In genomic region chr10:123027861-123028260, GRCh38 we compare ENCODE assay signal across 15 cellular contexts. TPM values are rescaled to one million over a fixed set of nuclear protein-coding genes. Genes with fewer than 3 reads are reported as not detected.
DNase-seq lines count a peak whose midpoint lies in the region; ATAC-seq, FAIRE-seq and TF ChIP-seq lines count a peak whose summit lies in the region.
"Had no signal": no experiment of that assay in that cellular context is flagged by ENCODE, and none has a peak within 500 bp of the region (broad histone marks: within the 10 kb centered on the region; RNA-seq: fewer than 3 reads in every experiment).

No MANE protein-coding gene starts in this region.

- H3K9me3 ChIP-seq in mammary epithelial cell (replicated peaks; ENCODE audit: insufficient read depth, low read length) = no peaks in the 10 kb centered on the region
- no peaks in the 10 kb centered on the region for H3K9me3 ChIP-seq in breast epithelium

- H3K4me1 ChIP-seq in mammary epithelial cell (ENCODE audit: insufficient read depth, low read length) = no peaks in the 10 kb centered on the region
- H3K4me1 ChIP-seq in breast epithelium = no peaks in the 10 kb centered on the region

- H3K4me3 ChIP-seq in mammary epithelial cell (replicated peaks in 1 of 3; ENCODE audit: insufficient read depth in 1 of 3, low read depth in 2 of 3, low read length in 3 of 3) (no peak overlapping the region), breast epithelium (no peak overlapping the region)
- H3K4me3 ChIP-seq: GM12878 had no signal

- TF ChIP-seq CTCF in mammary epithelial cell (conservative IDR thresholded peaks at IDR 0.05 in 1 of 2, IDR thresholded peaks at IDR 0.05 in 1 of 2; ENCODE audit: extremely low read depth in 1 of 2, insufficient read depth in 1 of 2, low read depth in 1 of 2, low read length in 2 of 2) = no peak
- TF ChIP-seq CTCF in breast epithelium (IDR thresholded peaks at IDR 0.05) = no peak

- intact Hi-C loops in mammary epithelial cell (cut with micrococcal nuclease) (no loop called here), breast epithelium (cut with DNase I; ENCODE audit: low total_unique reads) (no loop called here)

- no peak overlapping the region for H3K4me2 ChIP-seq in mammary epithelial cell (ENCODE audit: insufficient read depth, low read depth, low read length)

- no peak for FAIRE-seq in GM12892 (lab: Jason Lieb, UNC)
- FAIRE-seq: GM12878 had no signal

- no peak for TF ChIP-seq POLR2A in breast epithelium (IDR thresholded peaks at IDR 0.05)
- no peak for TF ChIP-seq POLR2A in GM12892 (IDR thresholded peaks at IDR 0.05; ENCODE audit: low read depth, low read length)

- in situ Hi-C loops in mammary epithelial cell (cut with MboI; ENCODE audit: low sequenced_read_pairs in 2 of 2) = loop anchor here in 1 of 2 donors (25.0 kb wide), 1 partner anchor 934 kb away; no protein-coding TSS in a partner anchor

- DNase-seq in mammary epithelial cell (peak; percentile 75), breast epithelium (ENCODE audit: low spot score in 2 of 2) (no peak), astrocyte of the hippocampus (ENCODE audit: low read depth, low spot score) (peak; percentile 14), glomerular visceral epithelial cell (ENCODE audit: extremely low spot score) (peak; percentile 54), GM12892 (ENCODE audit: insufficient read length) (no peak), HUDEP-2 (lab: John Stamatoyannopoulos, UW; ENCODE audit: unreplicated experiment in 76 of 76) (no peak)
- DNase-seq: COR-L47, HCEC 1CT, NCI-H146, NCI-H446 treated with DMSO at 0.1 percent for 48 hours, NCI-H748 treated with DMSO at 0.1 percent for 48 hours, Right ventricle myocardium superior had no signal

- H3K36me3 ChIP-seq in mammary epithelial cell (ENCODE audit: insufficient read depth, low read length) (no peaks in the 10 kb centered on the region), breast epithelium (no peaks in the 10 kb centered on the region)

- dilution Hi-C loops in mammary epithelial cell (cut with HindIII; ENCODE audit: low sequenced_read_pairs) = no loop called here

- no peaks in the 10 kb centered on the region for H4K20me1 ChIP-seq in mammary epithelial cell (ENCODE audit: insufficient read depth, low read length)

- H3K27me3 ChIP-seq in mammary epithelial cell (ENCODE audit: insufficient read depth, low read length) (no peaks in the 10 kb centered on the region), breast epithelium (no peaks in the 10 kb centered on the region)

- H3K27ac ChIP-seq in mammary epithelial cell (ENCODE audit: insufficient read depth, low read depth, low read length) = no peak overlapping the region
- H3K27ac ChIP-seq in breast epithelium = peak overlapping the region in 1 of 2 donors; percentile 61

- H3K9ac ChIP-seq in mammary epithelial cell (ENCODE audit: insufficient read depth, low read length) = no peak overlapping the region

- ATAC-seq in GM19397 (IDR thresholded peaks at IDR 0.05; ENCODE audit: unreplicated experiment) = no peak
- ATAC-seq in HG03045 (IDR thresholded peaks at IDR 0.05; ENCODE audit: unreplicated experiment) = no peak
- ATAC-seq: GM12878 had no signal

- no peak overlapping the region for H2AFZ ChIP-seq in mammary epithelial cell (ENCODE audit: low read depth, low read length)

- CTCF ChIA-PET in mammary epithelial cell (lab: Charles Lee; ENCODE audit: low non-redundant PET) = no interaction called here

- H3K79me2 ChIP-seq in mammary epithelial cell (ENCODE audit: insufficient read depth, low read length) = no peaks in the 10 kb centered on the region

- no TSS peak for BruUV-seq in mammary epithelial cell (replicated peaks; lab: Mats Ljungman, UMichigan)

RNA-seq across cellular contexts. Expression of gene ACADSB, which starts 19.1 kb away (rescaled TPM):
- 10 to 100 TPM in 1 of 2 donors, 1 to 10 TPM in 1; 4.2 to 12.8 TPM for total RNA-seq in mammary epithelial cell
- polyA plus RNA-seq in mammary epithelial cell = 3.3 TPM
- 0.47 TPM for polyA minus RNA-seq in mammary epithelial cell
- 10 to 100 TPM; 22.6 to 32.4 (median 31.8) TPM for total RNA-seq in breast epithelium
- 18.1 TPM for polyA plus RNA-seq in GM12892 (2012; ENCODE audit: missing spikeins)

RNA-seq across cellular contexts. Expression of gene IKZF5, which starts 19.3 kb away (rescaled TPM):
- 1 to 10 TPM; 6.5 to 9.2 TPM for total RNA-seq in mammary epithelial cell
- polyA plus RNA-seq in mammary epithelial cell = 5.5 TPM
- 1.9 TPM for polyA minus RNA-seq in mammary epithelial cell
- total RNA-seq in breast epithelium = 10 to 100 TPM; 10.5 to 17.7 (median 13.3) TPM
- 12.5 TPM for polyA plus RNA-seq in GM12892 (2012; ENCODE audit: missing spikeins)

RNA-seq across cellular contexts. Expression of gene PSTK, which starts 47.7 kb away (rescaled TPM):
- total RNA-seq in mammary epithelial cell (1 to 10 TPM; 4.0 to 5.7 TPM), breast epithelium (1 to 10 TPM; 3.6 to 6.4 (median 3.7) TPM)
- 4.0 TPM for polyA plus RNA-seq in mammary epithelial cell
- not detected for polyA minus RNA-seq in mammary epithelial cell
- 4.6 TPM for polyA plus RNA-seq in GM12892 (2012; ENCODE audit: missing spikeins)

Comparison
In these comparisons a context has a peak if more than half of its experiments do, and no peak if none do; other contexts are left out.
1. DNase-seq: peak in mammary epithelial cell (single experiment), astrocyte of the hippocampus (single experiment) and glomerular visceral epithelial cell (single experiment); none in breast epithelium (0 of 2), GM12892 (single experiment) and HUDEP-2 (0 of 76).